In genomic region chr17:44899074-44899782, GRCh38 we compare ENCODE assay signal across 8 cellular contexts. TPM values are rescaled to one million over a fixed set of nuclear protein-coding genes. Genes with fewer than 3 reads are reported as not detected.
DNase-seq lines count a peak whose midpoint lies in the region; ATAC-seq and TF ChIP-seq lines count a peak whose summit lies in the region.

TSS of gene EFTUD2 (minus strand) at chr17:44899445. CDS start at chr17:44894521, 4,924 bp downstream.

- CTCF ChIA-PET in HEK293 (lab: Yijun Ruan, JAX), result interaction anchor here (0.6 to 8.3 kb wide), 12 partner anchors 13 to 298 kb away, joined by 3 to 74 read pairs (median 4); partner anchors contain the start of genes ACBD4 and DCAKD
- CTCF ChIA-PET in activated naive CD4-positive, alpha-beta T cell treated with anti-CD3 and anti-CD28 coated beads for 36 hours (lab: Charles Lee), result interaction anchor here (0.6 to 1.9 kb wide), 4 partner anchors 23 to 150 kb away, joined by 3 to 6 read pairs (median 4); no protein-coding TSS in a partner anchor

- H3K36me3 ChIP-seq in HEK293 (ENCODE audit: control insufficient read depth in 2 of 2, insufficient read depth in 1 of 2, low read length in 2 of 2) (peaks cover 10 to 32% of the 10 kb centered on the region in 2 experiments), gastroesophageal sphincter (peaks cover 0 to 15% of the 10 kb centered on the region in 2 donors), neutrophil (peaks cover 2% of the 10 kb centered on the region)

- peaks cover 14% of the 10 kb centered on the region for H3K36me3 Mint-ChIP-seq in activated naive CD4-positive, alpha-beta T cell treated with anti-CD3 and anti-CD28 coated beads for 36 hours (ENCODE audit: low read depth)

- no peak for TF ChIP-seq EP300 in gastroesophageal sphincter (IDR thresholded peaks at IDR 0.05)

- peak; percentile 91 for TF ChIP-seq POLR2A in NB4 (IDR thresholded peaks at IDR 0.05; ENCODE audit: extremely low read depth, insufficient read length)
- TF ChIP-seq POLR2A in gastroesophageal sphincter (IDR thresholded peaks at IDR 0.05), result peak in 1 of 2 donors; percentile 45

- peaks cover 2% of the 10 kb centered on the region for H3K27me3 Mint-ChIP-seq in activated naive CD4-positive, alpha-beta T cell treated with anti-CD3 and anti-CD28 coated beads for 36 hours (ENCODE audit: low read depth)

- H3K4me3 Mint-ChIP-seq in activated naive CD4-positive, alpha-beta T cell treated with anti-CD3 and anti-CD28 coated beads for 36 hours, result peak within 1 kb of the TSS; percentile 90

- peaks cover 25% of the 10 kb centered on the region for H3K4me1 Mint-ChIP-seq in activated naive CD4-positive, alpha-beta T cell treated with anti-CD3 and anti-CD28 coated beads for 36 hours (ENCODE audit: low read depth)

- TF ChIP-seq CTCF in HEK293 (tag by site-specific recombination; IDR thresholded peaks at IDR 0.05) (no peak; the same call in 1 of the 2 replicates), NB4 (IDR thresholded peaks at IDR 0.05; ENCODE audit: low read depth, low read length) (no peak), gastroesophageal sphincter (IDR thresholded peaks at IDR 0.05) (peak in 2 of 4 experiments; percentile 48 to 54), neutrophil (IDR thresholded peaks at IDR 0.05) (peak; percentile 41)

- no peaks in the 10 kb centered on the region for H3K27me3 ChIP-seq in gastroesophageal sphincter
- no peaks in the 10 kb centered on the region for H3K27me3 ChIP-seq in neutrophil

- WGBS in gastroesophageal sphincter (ENCODE audit: low coverage in 1 of 2), 2 donors, result 1% methylated on average over 19 to 30 of the region's 54 CpGs

- H3K9me3 Mint-ChIP-seq in activated naive CD4-positive, alpha-beta T cell treated with anti-CD3 and anti-CD28 coated beads for 36 hours, result no peaks in the 10 kb centered on the region

- ATAC-seq in gastroesophageal sphincter, result peak; percentile 93

- H3K27ac ChIP-seq in HEK293 (ENCODE audit: extremely low read depth, low read depth, low read length) (peak within 1 kb of the TSS; percentile 93), gastroesophageal sphincter (peak within 1 kb of the TSS; percentile 64 to 95 (median 91)), neutrophil (peak within 1 kb of the TSS; percentile 92), substantia nigra (ENCODE audit: low read depth, low read length, poor library complexity, severe bottlenecking) (peak within 1 kb of the TSS; percentile 97)

- H3K4me3 ChIP-seq in HEK293 (ENCODE audit: low read depth, low read length) (peak within 1 kb of the TSS; percentile 74), NB4 (ENCODE audit: low read depth, low read length) (peak within 1 kb of the TSS; percentile 96), gastroesophageal sphincter (peak within 1 kb of the TSS; percentile 60 to 72), neutrophil (ENCODE audit: low read depth in 1 of 2, low read length in 1 of 2) (peak within 1 kb of the TSS; percentile 77 to 87)

- H3K27ac Mint-ChIP-seq in activated naive CD4-positive, alpha-beta T cell treated with anti-CD3 and anti-CD28 coated beads for 36 hours, result peak within 1 kb of the TSS; percentile 97

- DNase-seq in ELF-1 (ENCODE audit: low read depth, low spot score) (peak; percentile 96), NB4 (ENCODE audit: low read depth) (peak; percentile 91), SK-N-DZ (ENCODE audit: low spot score) (peak; percentile 92), substantia nigra (lab: John Stamatoyannopoulos, UW) (peak in 48 of 49 donors; percentile 65 to 99 (median 92))
- DNase-seq in activated naive CD4-positive, alpha-beta T cell treated with anti-CD3 and anti-CD28 coated beads for 36 hours, result peak; percentile 94

- intact Hi-C loops in activated naive CD4-positive, alpha-beta T cell treated with anti-CD3 and anti-CD28 coated beads for 36 hours (cut with micrococcal nuclease), result loop anchor here (1.0 to 5.0 kb wide), 7 partner anchors 48 to 396 kb away; partner anchors contain the start of genes C1QL1, GPATCH8, KIF18B and NMT1

- POLR2A ChIA-PET in HEK293 (lab: Yijun Ruan, JAX), result interaction anchor here (0.6 to 2.1 kb wide), 15 partner anchors 14 to 367 kb away, joined by 3 to 10 read pairs (median 4); partner anchors contain the start of genes HEXIM1, HEXIM2, KIF18B and NMT1

- peaks cover 24% of the 10 kb centered on the region for H3K4me1 ChIP-seq in HEK293 (ENCODE audit: control insufficient read depth, insufficient read depth, low read length)
- H3K4me1 ChIP-seq in gastroesophageal sphincter, result peaks cover 0 to 47% (median 24%) of the 10 kb centered on the region in 3 donors
- H3K4me1 ChIP-seq in neutrophil (ENCODE audit: control insufficient read depth in 1 of 2, insufficient read depth in 1 of 2, low read depth in 1 of 2, low read length in 1 of 2), result peaks cover 27 to 41% of the 10 kb centered on the region in 2 experiments

- H3K9me3 ChIP-seq in HEK293 (ENCODE audit: control insufficient read depth, insufficient read depth, low read depth, low read length) (no peaks in the 10 kb centered on the region), gastroesophageal sphincter (no peaks in the 10 kb centered on the region), neutrophil (no peaks in the 10 kb centered on the region)

TF ChIP-seq in HEK293, 187 proteins besides CTCF, POLR2A, EP300 and RAD21 (continues in another document):
- TF ChIP-seq ZNF211 (tag by site-specific recombination; IDR thresholded peaks at IDR 0.05; ENCODE audit: low read depth), result no peak
- TF ChIP-seq ZNF302 (tag by site-specific recombination; IDR thresholded peaks at IDR 0.05; ENCODE audit: low read depth), result no peak
- TF ChIP-seq ZBTB11 (tag by site-specific recombination; conservative IDR thresholded peaks at IDR 0.05; ENCODE audit: low read depth), result peak; percentile 95
- TF ChIP-seq GLI4 (tag by site-specific recombination; IDR thresholded peaks at IDR 0.05), result no peak
- no peak for TF ChIP-seq BCL11B (tag by site-specific recombination; IDR thresholded peaks at IDR 0.05; ENCODE audit: low read depth)
- TF ChIP-seq ZNF514 (tag by site-specific recombination; IDR thresholded peaks at IDR 0.05), result no peak
- no peak for TF ChIP-seq ZNF239 (tag by site-specific recombination; IDR thresholded peaks at IDR 0.05)
- TF ChIP-seq ZNF391 (tag by site-specific recombination; IDR thresholded peaks at IDR 0.05; ENCODE audit: borderline replicate concordance, low read depth), result peak; percentile 87; the same call in 1 of the 2 replicates
- TF ChIP-seq ZBTB10 (tag by site-specific recombination; IDR thresholded peaks at IDR 0.05), result peak; percentile 69; the same call in 1 of the 2 replicates
- no peak for TF ChIP-seq HOXC10 (CRISPR knock-in tag; IDR thresholded peaks at IDR 0.05)
- no peak for TF ChIP-seq ZNF670 (tag by site-specific recombination; IDR thresholded peaks at IDR 0.05; ENCODE audit: low read depth)

RNA-seq across cellular contexts. Expression of gene EFTUD2, which starts in this region (rescaled TPM):
- polyA plus RNA-seq in SK-N-DZ (2014; cell fraction: cytosol; rRNA removed), result 136 and 147 TPM in 2 replicates
- 120 and 204 TPM in 2 replicates for polyA plus RNA-seq in SK-N-DZ (2014; cell fraction: nucleus; rRNA removed)
- 100 to 1,000 TPM; 170 to 176 TPM for total RNA-seq in activated naive CD4-positive, alpha-beta T cell treated with anti-CD3 and anti-CD28 coated beads for 36 hours
- 10 to 100 TPM; 45.1 to 71.2 (median 57.8) TPM for total RNA-seq in gastroesophageal sphincter

Comparison
In these comparisons a context has a peak if more than half of its experiments do, and no peak if none do; other contexts are left out.
1. Peak in every context shown above with its lines: DNase-seq, ATAC-seq, H3K4me3 ChIP-seq and H3K27ac ChIP-seq.